Comparison of ENCODE assay signal across 8 cellular contexts in genomic region chr11:62573592-62574362, GRCh38. TPM values are rescaled to one million over a fixed set of nuclear protein-coding genes. Genes with fewer than 3 reads are reported as not detected.
DNase-seq lines count a peak whose midpoint lies in the region; ATAC-seq, FAIRE-seq and TF ChIP-seq lines count a peak whose summit lies in the region.

EEF1G (minus strand) TSS chr11:62573891; CDS start chr11:62573842, 49 bp downstream.

- ATAC-seq in GM19043 (IDR thresholded peaks at IDR 0.05; ENCODE audit: low read depth, unreplicated experiment) (peak; percentile 86), HG03378 (IDR thresholded peaks at IDR 0.05; ENCODE audit: unreplicated experiment) (peak; percentile 77)

- peak within 1 kb of the TSS; percentile 88 to 99 for H3K27ac ChIP-seq in kidney (ENCODE audit: low read depth in 2 of 2, low read length in 2 of 2)

- TF ChIP-seq CTCF in AG10803 (conservative IDR thresholded peaks at IDR 0.05; ENCODE audit: low read length) (no peak), kidney (IDR thresholded peaks at IDR 0.05; ENCODE audit: borderline replicate concordance, extremely low read depth, insufficient read depth) (no peak)

- peaks cover 16 to 50% of the 10 kb centered on the region in 2 donors for H3K36me3 ChIP-seq in kidney (ENCODE audit: control insufficient read depth in 1 of 2, insufficient read depth in 2 of 2, low read length in 2 of 2)

- peaks cover 13 to 27% of the 10 kb centered on the region in 2 donors for H3K4me1 ChIP-seq in kidney (ENCODE audit: control insufficient read depth in 1 of 2, insufficient read depth in 1 of 2, low read depth in 1 of 2, low read length in 2 of 2)

- peak; percentile 58 for FAIRE-seq in kidney (lab: Jason Lieb, UNC)

- peak within 1 kb of the TSS; percentile 91 to 99 for H3K9ac ChIP-seq in kidney (ENCODE audit: low read length in 2 of 2)

- H3K4me3 ChIP-seq in AG10803 (ENCODE audit: low read length) (peak within 1 kb of the TSS; percentile 98), kidney (ENCODE audit: low read length in 2 of 2) (peak within 1 kb of the TSS; percentile 85 to 99)

- H3K9me3 ChIP-seq in kidney (ENCODE audit: control insufficient read depth in 1 of 2, low read length in 2 of 2): no peaks in the 10 kb centered on the region

- intact Hi-C loops in kidney (cut with DNase I): no loop called here

- DNase-seq in AG10803 (ENCODE audit: low read depth) (peak; percentile 100), NCI-H460 (ENCODE audit: extremely low read depth, low read depth) (peak; percentile 99), cerebellar nuclear complex (lab: John Stamatoyannopoulos, UW) (peak; percentile 93 to 96), kidney (peak; percentile 99)
- DNase-seq in activated CD4-positive, CD25-positive, alpha-beta regulatory T cell treated with anti-CD3 and anti-CD28 coated beads, Interleukin-2, amount 50 U/mL, for 72 hours: peak; percentile 96
- DNase-seq in stimulated activated CD4-positive, alpha-beta T cell treated with anti-CD3 and anti-CD28 coated beads, Interleukin-15, amount 100 ng/mL, for 24 hours: peak; percentile 98

RNA-seq across cellular contexts. Expression of gene EEF1G, which starts in this region (rescaled TPM):
- total RNA-seq in NCI-H460 (2014; rRNA removed; shearing (Covaris generic)): 2,030 and 2,160 TPM in 2 replicates
- polyA plus RNA-seq in NCI-H460 (2014; cell fraction: nucleus; rRNA removed): 1,275 and 1,296 TPM in 2 replicates
- 1,136 TPM for total RNA-seq in kidney
- 1,809 TPM for polyA plus RNA-seq in kidney (ENCODE audit: insufficient read depth, low read depth, low replicate concordance)

Comparison
In these comparisons a context has a peak if more than half of its experiments do, and no peak if none do; other contexts are left out.
1. Peak in every context shown above with its lines: DNase-seq, ATAC-seq, H3K4me3 ChIP-seq and H3K27ac ChIP-seq.